ENCODE assay signal across 9 cellular contexts in the genomic region with DNA sequence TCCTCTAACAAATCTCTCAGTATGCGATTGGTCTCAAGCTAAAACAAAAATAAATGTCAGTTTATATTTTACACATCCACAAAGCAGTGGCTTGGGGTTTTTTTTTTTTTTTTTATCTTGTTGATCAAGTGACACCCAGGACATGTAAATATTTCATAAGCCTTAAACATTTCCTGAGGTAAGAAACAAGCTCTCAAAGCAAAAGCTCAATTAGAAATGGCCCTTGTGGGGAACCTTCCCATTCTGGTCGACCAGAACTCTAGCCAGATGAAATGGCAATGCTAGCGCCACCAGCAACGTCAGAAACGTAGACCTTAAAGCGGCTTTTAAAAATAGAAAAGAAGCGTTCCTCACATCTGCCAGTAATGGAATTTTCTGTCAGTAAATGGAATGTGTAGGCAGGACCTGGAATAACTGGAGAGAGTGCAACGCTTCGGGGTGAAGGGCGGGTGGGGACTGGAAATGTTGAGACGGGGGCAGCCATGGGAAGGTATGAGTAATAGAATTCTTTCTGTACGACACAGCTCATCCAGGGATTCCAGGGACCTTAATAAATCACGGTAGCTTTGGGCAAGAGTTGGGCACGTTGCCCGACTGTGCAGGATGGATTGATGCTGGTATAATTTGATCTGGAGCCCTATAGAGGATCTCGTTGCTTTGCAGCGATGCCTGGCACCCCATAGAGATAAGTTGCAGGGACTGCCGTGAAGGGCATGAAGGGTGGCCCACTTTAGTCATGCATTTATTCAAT. TPM values are rescaled to one million over a fixed set of nuclear protein-coding genes. Genes with fewer than 3 reads are reported as not detected.
DNase-seq lines count a peak whose midpoint lies in the region; ATAC-seq, FAIRE-seq and TF ChIP-seq lines count a peak whose summit lies in the region.
"Had no signal": no experiment of that assay in that cellular context is flagged by ENCODE, and none has a peak within 500 bp of the region (broad histone marks: within the 10 kb centered on the region; RNA-seq: fewer than 3 reads in every experiment).

No MANE protein-coding gene starts in this region.

- peaks cover 52% of the 10 kb centered on the region for H3K4me1 Mint-ChIP-seq in T-helper 1 cell treated with Interleukin-12 subunit alpha and Interleukin-12 subunit beta and Interleukin-4 antibody, amounts not matched to agents 30 μg/mL and 1 μg/mL, for 36 hours (ENCODE audit: low read depth)
- peaks cover 57% of the 10 kb centered on the region for H3K4me1 Mint-ChIP-seq in activated T-cell treated with anti-CD3 and anti-CD28 coated beads, Interleukin-2, amount 50 U/mL, for 72 hours (ENCODE audit: low read depth)

- peak overlapping the region; percentile 60 to 72 for H3K27ac ChIP-seq in ascending aorta
- H3K27ac ChIP-seq: 22Rv1 had no signal

- peak overlapping the region in 1 of 2 donors; percentile 22 for H3K4me3 ChIP-seq in ascending aorta
- H3K4me3 ChIP-seq in kidney epithelial cell (ENCODE audit: low read depth, low read length) = no peak overlapping the region

- H3K27ac Mint-ChIP-seq in T-helper 1 cell treated with Interleukin-12 subunit alpha and Interleukin-12 subunit beta and Interleukin-4 antibody, amounts not matched to agents 30 μg/mL and 1 μg/mL, for 36 hours = peak overlapping the region; percentile 17
- H3K27ac Mint-ChIP-seq in activated T-cell treated with anti-CD3 and anti-CD28 coated beads, Interleukin-2, amount 50 U/mL, for 72 hours = no peak overlapping the region

- H3K27me3 ChIP-seq in ascending aorta = no peaks in the 10 kb centered on the region
- no peaks in the 10 kb centered on the region for H3K27me3 ChIP-seq in kidney epithelial cell (ENCODE audit: control insufficient read depth, insufficient read depth, low read length)

- intact Hi-C loops in ascending aorta (cut with DNase I) = no loop called here

- H3K4me1 ChIP-seq in ascending aorta = peaks cover 10 to 18% of the 10 kb centered on the region in 2 donors

- no peak for TF ChIP-seq CTCF in ascending aorta (IDR thresholded peaks at IDR 0.05)
- TF ChIP-seq CTCF in kidney epithelial cell (IDR thresholded peaks at IDR 0.05; ENCODE audit: insufficient read depth, low read length, poor library complexity, severe bottlenecking) = no peak

- no peaks in the 10 kb centered on the region for H3K9me3 ChIP-seq in ascending aorta

- H3K9me3 Mint-ChIP-seq in T-helper 1 cell treated with Interleukin-12 subunit alpha and Interleukin-12 subunit beta and Interleukin-4 antibody, amounts not matched to agents 30 μg/mL and 1 μg/mL, for 36 hours = peaks cover 4% of the 10 kb centered on the region
- peaks cover 2% of the 10 kb centered on the region in 2 donors for H3K9me3 Mint-ChIP-seq in activated T-cell treated with anti-CD3 and anti-CD28 coated beads, Interleukin-2, amount 50 U/mL, for 72 hours

- FAIRE-seq in urothelium cell line (lab: Jason Lieb, UNC) = no peak

- H3K36me3 ChIP-seq in ascending aorta = no peaks in the 10 kb centered on the region
- H3K36me3 ChIP-seq in kidney epithelial cell (ENCODE audit: control insufficient read depth, insufficient read depth, low read length) = no peaks in the 10 kb centered on the region

- no peak for ATAC-seq in HG03354 (IDR thresholded peaks at IDR 0.05; ENCODE audit: poor library complexity, severe bottlenecking, unreplicated experiment)
- no peak for ATAC-seq in activated T-cell treated with anti-CD3 and anti-CD28 coated beads, Interleukin-2, amount 50 U/mL, for 72 hours (replicated peaks in 1 of 2)

- H3K36me3 Mint-ChIP-seq in T-helper 1 cell treated with Interleukin-12 subunit alpha and Interleukin-12 subunit beta and Interleukin-4 antibody, amounts not matched to agents 30 μg/mL and 1 μg/mL, for 36 hours (ENCODE audit: low read depth) = peaks cover 19% of the 10 kb centered on the region
- H3K36me3 Mint-ChIP-seq in activated T-cell treated with anti-CD3 and anti-CD28 coated beads, Interleukin-2, amount 50 U/mL, for 72 hours (ENCODE audit: insufficient read depth in 2 of 2) = peaks cover 4 to 6% of the 10 kb centered on the region in 2 donors

- H3K4me3 Mint-ChIP-seq in T-helper 1 cell treated with Interleukin-12 subunit alpha and Interleukin-12 subunit beta and Interleukin-4 antibody, amounts not matched to agents 30 μg/mL and 1 μg/mL, for 36 hours = no peak overlapping the region
- no peak overlapping the region for H3K4me3 Mint-ChIP-seq in activated T-cell treated with anti-CD3 and anti-CD28 coated beads, Interleukin-2, amount 50 U/mL, for 72 hours

- DNase-seq in T-helper 1 cell (no peak), ascending aorta (ENCODE audit: low spot score in 2 of 2) (peak in 1 of 2 donors; percentile 90), kidney epithelial cell (ENCODE audit: low read depth) (peak; percentile 85), urothelium cell line (ENCODE audit: low spot score) (peak; percentile 86), occipital lobe (lab: John Stamatoyannopoulos, UW) (no peak)
- DNase-seq in activated T-cell treated with anti-CD3 and anti-CD28 coated beads, Interleukin-2, amount 50 U/mL, for 72 hours = no peak

- peaks cover 12% of the 10 kb centered on the region for H3K27me3 Mint-ChIP-seq in T-helper 1 cell treated with Interleukin-12 subunit alpha and Interleukin-12 subunit beta and Interleukin-4 antibody, amounts not matched to agents 30 μg/mL and 1 μg/mL, for 36 hours (ENCODE audit: low read depth)
- H3K27me3 Mint-ChIP-seq in activated T-cell treated with anti-CD3 and anti-CD28 coated beads, Interleukin-2, amount 50 U/mL, for 72 hours (ENCODE audit: low read depth) = peaks cover 13% of the 10 kb centered on the region

RNA-seq across cellular contexts. Expression of a gene that starts 44.4 kb away (rescaled TPM):
- total RNA-seq in ascending aorta (11.8 TPM), kidney epithelial cell (15.3 and 17.0 TPM in 2 replicates), occipital lobe (19.5 TPM)
- total RNA-seq in activated T-cell treated with anti-CD3 and anti-CD28 coated beads, Interleukin-2, amount 50 U/mL, for 72 hours = 10 to 100 TPM in 1 of 2 donors, 1 to 10 TPM in 1; 5.9 to 11.0 TPM

RNA-seq across cellular contexts. Expression of a gene that starts 44.5 kb away (rescaled TPM):
- total RNA-seq in ascending aorta = 13.8 TPM
- 19.8 and 24.9 TPM in 2 replicates for total RNA-seq in kidney epithelial cell
- total RNA-seq in occipital lobe = 38.4 TPM
- total RNA-seq in activated T-cell treated with anti-CD3 and anti-CD28 coated beads, Interleukin-2, amount 50 U/mL, for 72 hours = 10 to 100 TPM; 25.2 to 25.9 TPM

Comparison
In these comparisons a context has a peak if more than half of its experiments do, and no peak if none do; other contexts are left out.
1. DNase-seq: peak in kidney epithelial cell (single experiment) and urothelium cell line (single experiment); none in T-helper 1 cell (0 of 5), occipital lobe (single experiment) and activated T-cell treated with anti-CD3 and anti-CD28 coated beads, Interleukin-2, amount 50 U/mL, for 72 hours (0 of 2).